ENCODE assay signal across 21 cellular contexts in the genomic region with DNA sequence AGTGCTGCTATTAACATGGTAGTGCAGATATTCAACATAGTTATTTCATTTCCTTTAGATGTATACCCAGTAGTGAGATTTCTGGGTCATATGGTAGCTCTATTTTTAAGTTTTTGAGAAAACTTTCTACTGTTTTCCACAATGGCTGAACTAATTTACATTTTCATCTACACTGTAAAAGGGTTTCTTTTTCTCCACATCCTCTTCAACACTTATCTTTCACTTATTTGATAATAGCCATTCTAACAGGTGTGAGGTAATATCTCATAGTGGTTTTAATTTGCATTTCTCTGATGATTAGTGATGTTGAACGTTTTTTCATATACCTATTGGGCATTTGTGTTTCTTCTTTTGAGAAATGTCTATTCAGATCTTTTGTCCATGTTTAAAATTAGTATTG.
"Had no signal": no experiment of that assay in that cellular context is flagged by ENCODE, and none has a peak within 500 bp of the region (broad histone marks: within the 10 kb centered on the region; RNA-seq: fewer than 3 reads in every experiment).

No MANE protein-coding gene starts in this region.

- H3K27ac ChIP-seq: dorsolateral prefrontal cortex, pancreas, suprapubic skin, tibial artery, upper lobe of left lung, vagina had no signal

- H3K4me1 Mint-ChIP-seq: naive B cell, nephron had no signal

- H3K36me3 Mint-ChIP-seq: naive B cell had no signal

- H3K4me2 ChIP-seq: smooth muscle cell had no signal

- H3K4me1 ChIP-seq: pancreas, suprapubic skin, tibial artery, upper lobe of left lung, vagina had no signal

- H3K4me3 Mint-ChIP-seq: naive B cell, nephron had no signal

- ATAC-seq: pancreas, right cardiac atrium had no signal

- H3K9me3 ChIP-seq: pancreas, suprapubic skin, tibial artery, vagina had no signal

- DNase-seq: dorsolateral prefrontal cortex; effector CD8-positive, alpha-beta T cell; foreskin melanocyte; head of caudate nucleus; hippocampal formation; kidney glomerular epithelial cell; mesendoderm; naive B cell; occipital lobe; pancreas; right cardiac atrium; stimulated activated CD4-positive, alpha-beta T cell treated with anti-CD3 and anti-CD28 coated beads, Interleukin-2, amount 100 ng/mL, for 48 hours; stimulated activated naive CD4-positive, alpha-beta T cell treated with Interleukin-2 at 50 U/mL for 16 hours; tibial artery; upper lobe of left lung had no signal

- H3K27ac Mint-ChIP-seq: naive B cell, nephron, progenitor cell of endocrine pancreas had no signal

- H3K27me3 ChIP-seq: dorsolateral prefrontal cortex, suprapubic skin, tibial artery, upper lobe of left lung, vagina had no signal

- FAIRE-seq: islet of Langerhans, pancreas had no signal

- H3K36me3 ChIP-seq: pancreas, suprapubic skin, tibial artery, upper lobe of left lung, vagina had no signal

- H3K4me3 ChIP-seq: dorsolateral prefrontal cortex, pancreas, smooth muscle cell, suprapubic skin, tibial artery, upper lobe of left lung, vagina had no signal
